Comparison of ENCODE assay signal across 12 cellular contexts in genomic region chr7:95066736-95067530, GRCh38.
DNase-seq lines count a peak whose midpoint lies in the region; ATAC-seq and TF ChIP-seq lines count a peak whose summit lies in the region.
"Had no signal": no experiment of that assay in that cellular context is flagged by ENCODE, and none has a peak within 500 bp of the region (broad histone marks: within the 10 kb centered on the region; RNA-seq: fewer than 3 reads in every experiment).

No MANE protein-coding gene starts in this region.

- CTCF ChIA-PET in PC-3 (lab: Charles Lee), result no interaction called here

- POLR2A ChIA-PET in PC-3 (lab: Charles Lee; ENCODE audit: unreplicated experiment), result no interaction called here

- no peaks in the 10 kb centered on the region for H3K9me2 ChIP-seq in PC-3 (replicated peaks; ENCODE audit: low read length)

- H3K27me3 ChIP-seq in PC-3 (ENCODE audit: low read length), result no peaks in the 10 kb centered on the region

- no peak for TF ChIP-seq CTCF in PC-3 (conservative IDR thresholded peaks at IDR 0.05; ENCODE audit: low read depth, low read length)
- no peak for TF ChIP-seq CTCF in fibroblast of the aortic adventitia (IDR thresholded peaks at IDR 0.05; ENCODE audit: insufficient read depth, low read length)

- peaks cover 13% of the 10 kb centered on the region for H3K4me1 ChIP-seq in PC-3 (ENCODE audit: insufficient read depth, low read length)

- H3K4me3 ChIP-seq in PC-3 (ENCODE audit: low read length), result no peak overlapping the region
- H3K4me3 ChIP-seq in fibroblast of the aortic adventitia (ENCODE audit: low read depth, low read length), result no peak overlapping the region

- intact Hi-C loops in PC-3 (cut with micrococcal nuclease), result no loop called here

- no peak overlapping the region for H2AFZ ChIP-seq in PC-3 (ENCODE audit: low read length)

- 0 out of 2 replicates have a peak overlapping the region, but pooled peaks have one; percentile 26 for H3K4me2 ChIP-seq in PC-3 (ENCODE audit: low read length)

- BruUV-seq in PC-3 (replicated peaks; lab: Mats Ljungman, UMichigan), result no TSS peak

- H3K9ac ChIP-seq in PC-3 (ENCODE audit: low read length), result no peak overlapping the region

- H3K79me2 ChIP-seq in PC-3 (ENCODE audit: low read length), result no peaks in the 10 kb centered on the region

- H3K9me3 ChIP-seq in PC-3 (ENCODE audit: low read length), result no peaks in the 10 kb centered on the region

- H3K36me3 ChIP-seq in PC-3 (ENCODE audit: low read depth, low read length), result no peaks in the 10 kb centered on the region

- H3K27ac ChIP-seq in PC-3 (ENCODE audit: low read length), result 0 out of 2 replicates have a peak overlapping the region, but pooled peaks have one; percentile 11

- H3F3A ChIP-seq in PC-3 (ENCODE audit: low read length, unreplicated experiment), result no peaks in the 10 kb centered on the region

- DNase-seq in ELR (ENCODE audit: low read depth) (peak; percentile 53), PC-3 (peak; percentile 71), fibroblast of the aortic adventitia (ENCODE audit: low read depth) (peak; percentile 26), pulmonary artery endothelial cell (ENCODE audit: low read depth, low spot score) (peak; percentile 24), HCEC 1CT (no peak)
- DNase-seq in stimulated activated naive CD8-positive, alpha-beta T cell treated with anti-CD3 and anti-CD28 coated beads, Interleukin-15, Interleukin-2, amounts not matched to agents 100 U/mL and 50 U/mL, for 24 hours, result no peak
- DNase-seq: CD4-positive, CD25-positive, alpha-beta regulatory T cell; NCI-H187; stimulated activated CD4-positive, alpha-beta T cell treated with anti-CD3 and anti-CD28 coated beads, Interleukin-1b, Interleukin-23, amount 100 ng/mL, for 48 hours had no signal

- ATAC-seq in PC-3, result peak; percentile 78
- no peak for ATAC-seq in HG02571 (IDR thresholded peaks at IDR 0.05; ENCODE audit: unreplicated experiment)
- no peak for ATAC-seq in HG03571 (IDR thresholded peaks at IDR 0.05; ENCODE audit: unreplicated experiment)
- no peak for ATAC-seq in stimulated activated naive CD8-positive, alpha-beta T cell treated with anti-CD3 and anti-CD28 coated beads, Interleukin-15, Interleukin-2, amounts not matched to agents 100 U/mL and 50 U/mL, for 24 hours
- ATAC-seq: stimulated activated memory B cell treated with anti-CD40 and anti-IgM and Interleukin-4, amounts not matched to agents 10 μg/mL and 1 μg/mL and 100 μg/mL, for 72 hours had no signal

- H4K20me1 ChIP-seq in PC-3 (ENCODE audit: low read length), result no peaks in the 10 kb centered on the region

Comparison
In these comparisons a context has a peak if more than half of its experiments do, and no peak if none do; other contexts are left out.
1. DNase-seq: peak in ELR (single experiment), PC-3 (single experiment), fibroblast of the aortic adventitia (single experiment) and pulmonary artery endothelial cell (single experiment); none in HCEC 1CT (single experiment) and stimulated activated naive CD8-positive, alpha-beta T cell treated with anti-CD3 and anti-CD28 coated beads, Interleukin-15, Interleukin-2, amounts not matched to agents 100 U/mL and 50 U/mL, for 24 hours (single experiment).